Comparison of ENCODE assay signal across 8 cellular contexts in genomic region chr5:115602585-115603125, GRCh38. TPM values are rescaled to one million over a fixed set of nuclear protein-coding genes. Genes with fewer than 3 reads are reported as not detected.
DNase-seq lines count a peak whose midpoint lies in the region; ATAC-seq, FAIRE-seq and TF ChIP-seq lines count a peak whose summit lies in the region.

No MANE protein-coding gene starts in this region.

- peak overlapping the region; percentile 62 for H3K27ac Mint-ChIP-seq in activated CD4-positive, alpha-beta T cell treated with anti-CD3 and anti-CD28 coated beads, Interleukin-2, amount 10 ng/mL, durations not matched to agents 24 days and 14 days

- H3K4me1 ChIP-seq in right lobe of liver = peaks cover 0 to 11% (median 0%) of the 10 kb centered on the region in 4 donors
- peaks cover 30% of the 10 kb centered on the region for H3K4me1 ChIP-seq in upper lobe of right lung

- no peaks in the 10 kb centered on the region for H3K36me3 ChIP-seq in brain microvascular endothelial cell (replicated peaks)
- no peaks in the 10 kb centered on the region for H3K36me3 ChIP-seq in right lobe of liver
- H3K36me3 ChIP-seq in upper lobe of right lung = no peaks in the 10 kb centered on the region

- peaks cover 20% of the 10 kb centered on the region for H3K36me3 Mint-ChIP-seq in activated CD4-positive, alpha-beta T cell treated with anti-CD3 and anti-CD28 coated beads, Interleukin-2, amount 10 ng/mL, durations not matched to agents 24 days and 14 days (ENCODE audit: low read depth)

- H3K9me3 ChIP-seq in right lobe of liver (no peaks in the 10 kb centered on the region), upper lobe of right lung (no peaks in the 10 kb centered on the region)

- H3K27me3 ChIP-seq in brain microvascular endothelial cell (replicated peaks) = no peaks in the 10 kb centered on the region
- H3K27me3 ChIP-seq in right lobe of liver = no peaks in the 10 kb centered on the region
- H3K27me3 ChIP-seq in upper lobe of right lung = no peaks in the 10 kb centered on the region

- 69% methylated on average over 7 of the region's 11 CpGs for WGBS in right lobe of liver (ENCODE audit: insufficient coverage, low coverage, low lambda C conversion rate, missing lambda C conversion rate)

- in situ Hi-C loops in brain microvascular endothelial cell (cut with HindIII; ENCODE audit: low pct_ligation_motif_present, low sequenced_read_pairs) = no loop called here

- H3K4me1 Mint-ChIP-seq in activated CD4-positive, alpha-beta T cell treated with anti-CD3 and anti-CD28 coated beads, Interleukin-2, amount 10 ng/mL, durations not matched to agents 24 days and 14 days = peaks cover 25% of the 10 kb centered on the region

- no peak for DNase-seq in activated CD4-positive, alpha-beta T cell treated with anti-CD3 and anti-CD28 coated beads, Interleukin-2, amount 10 ng/mL, durations not matched to agents 24 days and 14 days
- no peak for DNase-seq in activated CD4-positive, alpha-beta T cell treated with anti-CD3 and anti-CD28 coated beads, Interleukin-2, amount 50 U/mL, for 4 hours
- DNase-seq in brain microvascular endothelial cell (no peak), right lobe of liver (no peak), upper lobe of right lung (no peak), RCC 7860 (ENCODE audit: low spot score) (no peak)

- TF ChIP-seq CTCF in brain microvascular endothelial cell (IDR thresholded peaks at IDR 0.05; ENCODE audit: low read depth, low read length, missing control alignments) (no peak), right lobe of liver (IDR thresholded peaks at IDR 0.05) (no peak), upper lobe of right lung (IDR thresholded peaks at IDR 0.05) (no peak)

- no peaks in the 10 kb centered on the region for H3K9me3 Mint-ChIP-seq in activated CD4-positive, alpha-beta T cell treated with anti-CD3 and anti-CD28 coated beads, Interleukin-2, amount 10 ng/mL, durations not matched to agents 24 days and 14 days

- FAIRE-seq in RCC 7860 (lab: Jason Lieb, UNC) = no peak

- intact Hi-C loops in activated CD4-positive, alpha-beta T cell treated with anti-CD3 and anti-CD28 coated beads, Interleukin-2, amount 10 ng/mL, durations not matched to agents 24 days and 14 days (cut with micrococcal nuclease) = loop anchor here (1.0 to 10.0 kb wide), 2 partner anchors 59 to 138 kb away; no protein-coding TSS in a partner anchor
- intact Hi-C loops in right lobe of liver (cut with DNase I) (no loop called here), upper lobe of right lung (cut with DNase I) (no loop called here)

- TF ChIP-seq POLR2A in right lobe of liver (IDR thresholded peaks at IDR 0.05) = no peak

- no peaks in the 10 kb centered on the region for H3K27me3 Mint-ChIP-seq in activated CD4-positive, alpha-beta T cell treated with anti-CD3 and anti-CD28 coated beads, Interleukin-2, amount 10 ng/mL, durations not matched to agents 24 days and 14 days

- H3K27ac ChIP-seq in brain microvascular endothelial cell (peak overlapping the region; percentile 91), right lobe of liver (peak overlapping the region; percentile 89 to 96 (median 94)), upper lobe of right lung (peak overlapping the region; percentile 89)

- peak overlapping the region; percentile 47 for H3K4me3 Mint-ChIP-seq in activated CD4-positive, alpha-beta T cell treated with anti-CD3 and anti-CD28 coated beads, Interleukin-2, amount 10 ng/mL, durations not matched to agents 24 days and 14 days

- H3K4me3 ChIP-seq in brain microvascular endothelial cell (ENCODE audit: low read depth, low read length) = peak overlapping the region; percentile 68
- H3K4me3 ChIP-seq in right lobe of liver = peak overlapping the region; percentile 67 to 84 (median 76)
- H3K4me3 ChIP-seq in upper lobe of right lung = peak overlapping the region; percentile 82

- ATAC-seq in HG03460 (IDR thresholded peaks at IDR 0.05; ENCODE audit: unreplicated experiment) = peak; percentile 5
- ATAC-seq in right lobe of liver = peak in 2 of 4 donors; percentile 55
- ATAC-seq in upper lobe of right lung = peak; percentile 5
- no peak for ATAC-seq in HG03378 (IDR thresholded peaks at IDR 0.05; ENCODE audit: unreplicated experiment)

RNA-seq across cellular contexts. Expression of gene TICAM2, which starts 0.4 kb away (rescaled TPM):
- 0.86 and 1.0 TPM in 2 replicates for total RNA-seq in activated CD4-positive, alpha-beta T cell treated with anti-CD3 and anti-CD28 coated beads, Interleukin-2, amount 10 ng/mL, durations not matched to agents 24 days and 14 days
- total RNA-seq in right lobe of liver (1 to 10 TPM in 4 of 6 experiments, under 1 TPM in 2; 0.31 to 2.3 (median 2.1) TPM), upper lobe of right lung (6.9 TPM)

RNA-seq across cellular contexts. Expression of gene TMED7, which starts 23.2 kb away (rescaled TPM):
- 40.9 and 41.9 TPM in 2 replicates for total RNA-seq in activated CD4-positive, alpha-beta T cell treated with anti-CD3 and anti-CD28 coated beads, Interleukin-2, amount 10 ng/mL, durations not matched to agents 24 days and 14 days
- total RNA-seq in right lobe of liver = 100 to 1,000 TPM in 2 of 6 experiments, 10 to 100 TPM in 4; 69.8 to 103 (median 91.7) TPM
- total RNA-seq in upper lobe of right lung = 93.5 TPM

RNA-seq across cellular contexts. Expression of gene FEM1C, which starts 58.1 kb away (rescaled TPM):
- total RNA-seq in activated CD4-positive, alpha-beta T cell treated with anti-CD3 and anti-CD28 coated beads, Interleukin-2, amount 10 ng/mL, durations not matched to agents 24 days and 14 days = 13.9 and 14.6 TPM in 2 replicates
- total RNA-seq in right lobe of liver (10 to 100 TPM in 4 of 6 experiments, 1 to 10 TPM in 2; 8.7 to 12.2 (median 11.0) TPM), upper lobe of right lung (26.1 TPM)
